ENCODE assay signal across 8 cellular contexts in genomic region chr9:94805585-94805984, GRCh38.
A peak's percentile ranks its signal among the peaks of the same experiment; 100 is the strongest.
DNase-seq lines count a peak whose midpoint lies in the region; ATAC-seq and TF ChIP-seq lines count a peak whose summit lies in the region.

No MANE protein-coding gene starts in this region.

- TF ChIP-seq CTCF in AG10803 (conservative IDR thresholded peaks at IDR 0.05; ENCODE audit: low read length) = no peak
- TF ChIP-seq CTCF in coronary artery (IDR thresholded peaks at IDR 0.05) = no peak

- DNase-seq in AG10803 (ENCODE audit: low read depth) (peak; percentile 98), NCI-H1417 (lab: John Stamatoyannopoulos, UW) (peak in 2 of 3 experiments; percentile 58 to 84), coronary artery (ENCODE audit: low spot score) (no peak), myocyte (ENCODE audit: low read depth) (peak; percentile 66), T-helper 9 cell (no peak)
- no peak for DNase-seq in activated CD4-positive, alpha-beta T cell treated with anti-CD3 and anti-CD28 coated beads, Interleukin-2, amount 10 ng/mL, durations not matched to agents 24 days and 14 days
- DNase-seq in activated effector memory CD4-positive, alpha-beta T cell treated with Interleukin-2 at 50 U/mL for 16 hours = no peak

- no peak overlapping the region for H3K27ac Mint-ChIP-seq in activated CD4-positive, alpha-beta T cell treated with anti-CD3 and anti-CD28 coated beads, Interleukin-2, amount 10 ng/mL, durations not matched to agents 24 days and 14 days

- H3K9me3 Mint-ChIP-seq in activated CD4-positive, alpha-beta T cell treated with anti-CD3 and anti-CD28 coated beads, Interleukin-2, amount 10 ng/mL, durations not matched to agents 24 days and 14 days = no peaks in the 10 kb centered on the region

- no peak overlapping the region for H3K4me3 Mint-ChIP-seq in activated CD4-positive, alpha-beta T cell treated with anti-CD3 and anti-CD28 coated beads, Interleukin-2, amount 10 ng/mL, durations not matched to agents 24 days and 14 days

- peaks cover 31% of the 10 kb centered on the region for H3K36me3 Mint-ChIP-seq in activated CD4-positive, alpha-beta T cell treated with anti-CD3 and anti-CD28 coated beads, Interleukin-2, amount 10 ng/mL, durations not matched to agents 24 days and 14 days (ENCODE audit: low read depth)

- no peak for ATAC-seq in HG02852 (IDR thresholded peaks at IDR 0.05; ENCODE audit: unreplicated experiment)

- no peaks in the 10 kb centered on the region for H3K27me3 Mint-ChIP-seq in activated CD4-positive, alpha-beta T cell treated with anti-CD3 and anti-CD28 coated beads, Interleukin-2, amount 10 ng/mL, durations not matched to agents 24 days and 14 days

- no peak overlapping the region for H3K4me3 ChIP-seq in AG10803 (ENCODE audit: low read length)
- H3K4me3 ChIP-seq in coronary artery = peak overlapping the region; percentile 22

- H3K27ac ChIP-seq in coronary artery = peak overlapping the region in 1 of 2 donors; percentile 31

- peaks cover 28% of the 10 kb centered on the region for H3K4me1 Mint-ChIP-seq in activated CD4-positive, alpha-beta T cell treated with anti-CD3 and anti-CD28 coated beads, Interleukin-2, amount 10 ng/mL, durations not matched to agents 24 days and 14 days

- intact Hi-C loops in activated CD4-positive, alpha-beta T cell treated with anti-CD3 and anti-CD28 coated beads, Interleukin-2, amount 10 ng/mL, durations not matched to agents 24 days and 14 days (cut with micrococcal nuclease) = no loop called here

Comparison
In these comparisons a context has a peak if more than half of its experiments do, and no peak if none do; other contexts are left out.
1. DNase-seq: peak in AG10803 (single experiment), NCI-H1417 (2 of 3) and myocyte (single experiment); none in coronary artery (single experiment), activated CD4-positive, alpha-beta T cell treated with anti-CD3 and anti-CD28 coated beads, Interleukin-2, amount 10 ng/mL, durations not matched to agents 24 days and 14 days (single experiment), T-helper 9 cell (single experiment) and activated effector memory CD4-positive, alpha-beta T cell treated with Interleukin-2 at 50 U/mL for 16 hours (single experiment).